In the genomic region with DNA sequence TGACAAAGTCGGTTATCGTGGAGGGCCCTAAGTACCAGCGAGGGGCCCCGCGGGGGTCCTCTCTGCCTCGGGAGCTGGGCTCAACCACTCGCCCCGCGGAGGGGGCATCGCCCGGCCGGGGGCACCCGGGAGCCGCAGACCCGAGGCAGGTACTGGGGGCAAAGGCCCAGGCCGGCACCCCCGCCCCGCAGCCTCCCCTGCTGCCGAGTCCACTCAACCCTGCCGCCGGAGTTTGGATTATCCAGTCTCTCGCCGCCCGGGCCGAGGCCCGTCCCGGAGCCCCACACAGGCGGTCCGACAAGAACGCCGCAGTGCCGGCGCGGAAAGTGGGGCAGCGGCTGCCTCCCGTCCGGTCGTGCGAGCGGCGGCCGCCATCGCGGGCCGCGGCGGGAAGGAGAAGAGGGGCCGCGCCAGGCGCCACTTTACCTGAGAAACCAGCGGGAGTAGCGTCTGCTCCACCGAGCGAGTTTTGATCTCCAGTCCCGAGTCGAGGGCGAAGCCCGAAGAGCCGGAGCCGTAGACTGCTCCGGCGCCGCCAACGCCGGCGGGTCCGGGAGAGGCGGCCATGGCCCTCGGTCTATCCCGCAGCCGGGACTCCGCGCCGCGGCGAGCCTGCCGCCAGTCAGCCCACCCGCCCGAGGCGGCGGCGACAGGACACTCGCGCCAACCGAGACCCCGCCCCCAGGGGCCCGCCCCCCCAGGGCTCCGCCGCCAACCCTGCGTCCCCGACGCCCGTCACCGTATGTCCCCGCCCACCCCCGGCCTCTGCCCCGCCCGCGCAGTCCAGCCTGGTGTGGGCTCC, we compare ENCODE assay signal across 8 cellular contexts. TPM values are rescaled to one million over a fixed set of nuclear protein-coding genes. Genes with fewer than 3 reads are reported as not detected.
DNase-seq lines count a peak whose midpoint lies in the region; ATAC-seq and TF ChIP-seq lines count a peak whose summit lies in the region.

A gene with protein sequence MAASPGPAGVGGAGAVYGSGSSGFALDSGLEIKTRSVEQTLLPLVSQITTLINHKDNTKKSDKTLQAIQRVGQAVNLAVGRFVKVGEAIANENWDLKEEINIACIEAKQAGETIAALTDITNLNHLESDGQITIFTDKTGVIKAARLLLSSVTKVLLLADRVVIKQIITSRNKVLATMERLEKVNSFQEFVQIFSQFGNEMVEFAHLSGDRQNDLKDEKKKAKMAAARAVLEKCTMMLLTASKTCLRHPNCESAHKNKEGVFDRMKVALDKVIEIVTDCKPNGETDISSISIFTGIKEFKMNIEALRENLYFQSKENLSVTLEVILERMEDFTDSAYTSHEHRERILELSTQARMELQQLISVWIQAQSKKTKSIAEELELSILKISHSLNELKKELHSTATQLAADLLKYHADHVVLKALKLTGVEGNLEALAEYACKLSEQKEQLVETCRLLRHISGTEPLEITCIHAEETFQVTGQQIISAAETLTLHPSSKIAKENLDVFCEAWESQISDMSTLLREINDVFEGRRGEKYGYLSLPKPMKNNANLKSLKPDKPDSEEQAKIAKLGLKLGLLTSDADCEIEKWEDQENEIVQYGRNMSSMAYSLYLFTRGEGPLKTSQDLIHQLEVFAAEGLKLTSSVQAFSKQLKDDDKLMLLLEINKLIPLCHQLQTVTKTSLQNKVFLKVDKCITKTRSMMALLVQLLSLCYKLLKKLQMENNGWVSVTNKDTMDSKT (minus strand): TSS at position 624 of the 802 bp plus-strand sequence. CDS start 57 bp downstream, at position 567.

- peak within 1 kb of the TSS; percentile 61 for H3K27ac ChIP-seq in neuronal stem cell (replicated peaks; ENCODE audit: low read length)

- no peak within 1 kb of the TSS for H2BK120ac ChIP-seq in neuronal stem cell (ENCODE audit: low read depth, low read length)

- H3K9me3 ChIP-seq in neuronal stem cell (replicated peaks in 1 of 2; ENCODE audit: control insufficient read depth in 2 of 2, insufficient read depth in 1 of 2, low read depth in 1 of 2, low read length in 2 of 2) = peaks cover 0 to 5% of the 10 kb centered on the region in 2 donors

- H3K9ac ChIP-seq in neuronal stem cell (ENCODE audit: low read depth, low read length, poor library complexity) = peak within 1 kb of the TSS; percentile 83

- H4K91ac ChIP-seq in neuronal stem cell (ENCODE audit: low read depth, low read length, poor library complexity) = no peak within 1 kb of the TSS

- H2BK15ac ChIP-seq in neuronal stem cell (ENCODE audit: low read length) = no peak within 1 kb of the TSS

- H3K4me3 ChIP-seq in foreskin fibroblast (ENCODE audit: low read depth in 1 of 2, low read length in 2 of 2) = peak within 1 kb of the TSS; percentile 81 to 89
- peak within 1 kb of the TSS; percentile 66 to 98 for H3K4me3 ChIP-seq in neuronal stem cell (ENCODE audit: low read length in 2 of 2)

- no peak within 1 kb of the TSS for H2BK12ac ChIP-seq in neuronal stem cell (ENCODE audit: low read length)

- no peaks in the 10 kb centered on the region for H3K27me3 Mint-ChIP-seq in IgD-negative memory B cell

- no peaks in the 10 kb centered on the region for H3K27me3 ChIP-seq in neuronal stem cell (ENCODE audit: control insufficient read depth in 3 of 3, insufficient read depth in 3 of 3, low read depth in 1 of 3, low read length in 3 of 3)

- peak within 1 kb of the TSS; percentile 65 to 93 (median 68) for H3K27ac Mint-ChIP-seq in IgD-negative memory B cell

- DNase-seq in DMS53 (lab: John Stamatoyannopoulos, UW) (peak; percentile 92), RPMI8226 (peak; percentile 87), activated gamma-delta T cell (lab: John Stamatoyannopoulos, UW) (peak; percentile 84), foreskin fibroblast (peak; percentile 88 to 96), neuronal stem cell (ENCODE audit: low spot score) (peak; percentile 87), superior temporal gyrus (ENCODE audit: extremely low spot score) (peak; percentile 69)

- no peak within 1 kb of the TSS for H2AK5ac ChIP-seq in neuronal stem cell (ENCODE audit: low read depth, low read length)

- peaks cover 4% of the 10 kb centered on the region for H3K79me1 ChIP-seq in neuronal stem cell (ENCODE audit: low read depth, low read length)

- peaks cover 2 to 18% of the 10 kb centered on the region in 2 donors for H3K36me3 ChIP-seq in neuronal stem cell (replicated peaks in 1 of 2; ENCODE audit: control insufficient read depth in 2 of 2, insufficient read depth in 2 of 2, low read length in 2 of 2)

- H3K23ac ChIP-seq in neuronal stem cell (ENCODE audit: low read depth, low read length, poor library complexity) = peak within 1 kb of the TSS; percentile 87

- no peak within 1 kb of the TSS for H4K8ac ChIP-seq in neuronal stem cell (ENCODE audit: low read depth, low read length)

- peak; percentile 67 for ATAC-seq in GM21529 (IDR thresholded peaks at IDR 0.05; ENCODE audit: unreplicated experiment)

- H3K4me2 ChIP-seq in neuronal stem cell (ENCODE audit: insufficient read depth, low read length, poor library complexity, severe bottlenecking) = peak within 1 kb of the TSS; percentile 89

- H3K9me3 Mint-ChIP-seq in IgD-negative memory B cell = no peaks in the 10 kb centered on the region

- H3K4me1 Mint-ChIP-seq in IgD-negative memory B cell = peaks cover 21 to 29% (median 28%) of the 10 kb centered on the region in 3 donors

- H3K36me3 Mint-ChIP-seq in IgD-negative memory B cell = no peaks in the 10 kb centered on the region

- H3K18ac ChIP-seq in neuronal stem cell (ENCODE audit: low read length) = peak within 1 kb of the TSS; percentile 94

- no CpG with 5 or more reads among the region's 99 CpGs for WGBS in neuronal stem cell (ENCODE audit: extremely low coverage in 2 of 2, insufficient read length in 2 of 2, insufficient replicate concordance in 1 of 2), 2 donors

- peak within 1 kb of the TSS; percentile 85 to 98 (median 92) for H3K4me3 Mint-ChIP-seq in IgD-negative memory B cell

- peaks cover 9 to 22% of the 10 kb centered on the region in 2 donors for H3K4me1 ChIP-seq in neuronal stem cell (ENCODE audit: control insufficient read depth in 2 of 2, insufficient read depth in 1 of 2, low read depth in 1 of 2, low read length in 2 of 2)

- no peak for TF ChIP-seq CTCF in foreskin fibroblast (IDR thresholded peaks at IDR 0.05; ENCODE audit: low read depth, low read length)

- peak within 1 kb of the TSS; percentile 94 for H2AFZ ChIP-seq in neuronal stem cell (ENCODE audit: low read length)

- H3K4ac ChIP-seq in neuronal stem cell (ENCODE audit: low read length) = peak within 1 kb of the TSS; percentile 24

- H3K14ac ChIP-seq in neuronal stem cell (ENCODE audit: low read length) = peak within 1 kb of the TSS; percentile 76

- peak within 1 kb of the TSS; percentile 10 for H2BK5ac ChIP-seq in neuronal stem cell (ENCODE audit: low read length)

RNA-seq across cellular contexts. Expression of the gene that starts here (rescaled TPM):
- polyA plus RNA-seq in IgD-negative memory B cell = 1.1 TPM
- polyA plus RNA-seq in neuronal stem cell (2013, experiment 1 of 2) = 64.7 TPM
- polyA plus RNA-seq in neuronal stem cell (2013, experiment 2 of 2) = 66.2 TPM

Comparison
In these comparisons a context has a peak if more than half of its experiments do, and no peak if none do; other contexts are left out.
1. Peak in every context shown above with its lines: DNase-seq, ATAC-seq, H3K4me3 ChIP-seq and H3K27ac ChIP-seq.